Comparison of ENCODE assay signal across 7 cellular contexts in genomic region chr18:1958798-1959197, GRCh38.
"Had no signal": no experiment of that assay in that cellular context is flagged by ENCODE, and none has a peak within 500 bp of the region (broad histone marks: within the 10 kb centered on the region; RNA-seq: fewer than 3 reads in every experiment).

No MANE protein-coding gene starts in this region.

- H3K4me1 Mint-ChIP-seq: IgD-negative memory B cell had no signal

- ATAC-seq: HepG2 had no signal

- FAIRE-seq: HepG2, HTR-8/SVneo had no signal

- H3K27ac ChIP-seq: HL-60 had no signal

- H3K27ac Mint-ChIP-seq: IgD-negative memory B cell had no signal

- H3K36me3 Mint-ChIP-seq: IgD-negative memory B cell had no signal

- H3K27me3 Mint-ChIP-seq: IgD-negative memory B cell had no signal

- H3K4me3 Mint-ChIP-seq: IgD-negative memory B cell had no signal

- DNase-seq: IMR-90, KBM-7, KG1 had no signal
